In genomic region chr12:47808049-47808448, GRCh38 we compare ENCODE assay signal across 8 cellular contexts. TPM values are rescaled to one million over a fixed set of nuclear protein-coding genes. Genes with fewer than 3 reads are reported as not detected.
DNase-seq lines count a peak whose midpoint lies in the region; ATAC-seq, FAIRE-seq and TF ChIP-seq lines count a peak whose summit lies in the region.

No MANE protein-coding gene starts in this region.

- intact Hi-C loops in mucosa of descending colon (cut with DNase I, micrococcal nuclease): no loop called here

- peak overlapping the region; percentile 97 for H3K27ac Mint-ChIP-seq in stimulated activated memory B cell treated with anti-CD40 and anti-IgM and Interleukin-4, amounts not matched to agents 10 μg/mL and 1 μg/mL and 100 μg/mL, for 72 hours

- peaks cover 98% of the 10 kb centered on the region for H3K4me1 Mint-ChIP-seq in stimulated activated memory B cell treated with anti-CD40 and anti-IgM and Interleukin-4, amounts not matched to agents 10 μg/mL and 1 μg/mL and 100 μg/mL, for 72 hours

- H3K4me1 ChIP-seq in mucosa of descending colon (ENCODE audit: low read depth): peaks cover 73% of the 10 kb centered on the region

- peak overlapping the region; percentile 56 for H3K27ac ChIP-seq in angular gyrus (ENCODE audit: low read depth, low read length)

- no peak for TF ChIP-seq POLR2A in H54 (IDR thresholded peaks at IDR 0.05; ENCODE audit: low read depth, low read length)

- H3K4me3 Mint-ChIP-seq in stimulated activated memory B cell treated with anti-CD40 and anti-IgM and Interleukin-4, amounts not matched to agents 10 μg/mL and 1 μg/mL and 100 μg/mL, for 72 hours: peak overlapping the region; percentile 64

- H3K27me3 Mint-ChIP-seq in stimulated activated memory B cell treated with anti-CD40 and anti-IgM and Interleukin-4, amounts not matched to agents 10 μg/mL and 1 μg/mL and 100 μg/mL, for 72 hours: no peaks in the 10 kb centered on the region

- no peak for TF ChIP-seq CTCF in mucosa of descending colon (IDR thresholded peaks at IDR 0.05)

- H3K36me3 ChIP-seq in mucosa of descending colon (ENCODE audit: low read depth): no peaks in the 10 kb centered on the region

- peak; percentile 27 for DNase-seq in EL
- peak; percentile 67 for DNase-seq in T follicular helper cell (ENCODE audit: low read depth)
- peak; percentile 70 to 90 (median 71) for DNase-seq in mucosa of descending colon
- DNase-seq in GM19240 (ENCODE audit: insufficient read length, low spot score): no peak
- DNase-seq in H54 (ENCODE audit: insufficient read length, low spot score): no peak

- H3K36me3 Mint-ChIP-seq in stimulated activated memory B cell treated with anti-CD40 and anti-IgM and Interleukin-4, amounts not matched to agents 10 μg/mL and 1 μg/mL and 100 μg/mL, for 72 hours: peaks cover 15% of the 10 kb centered on the region

- FAIRE-seq in H54 (lab: Jason Lieb, UNC): no peak

- ATAC-seq in HG02678 (IDR thresholded peaks at IDR 0.05; ENCODE audit: unreplicated experiment): peak; percentile 34
- ATAC-seq in mucosa of descending colon: peak; percentile 37
- peak; percentile 66 for ATAC-seq in stimulated activated memory B cell treated with anti-CD40 and anti-IgM and Interleukin-4, amounts not matched to agents 10 μg/mL and 1 μg/mL and 100 μg/mL, for 72 hours

- H3K4me3 ChIP-seq in mucosa of descending colon: no peak overlapping the region

- H3K9me3 Mint-ChIP-seq in stimulated activated memory B cell treated with anti-CD40 and anti-IgM and Interleukin-4, amounts not matched to agents 10 μg/mL and 1 μg/mL and 100 μg/mL, for 72 hours: no peaks in the 10 kb centered on the region

- H3K9me3 ChIP-seq in mucosa of descending colon: no peaks in the 10 kb centered on the region

RNA-seq across cellular contexts. Expression of gene HDAC7, which starts 11.7 kb away (rescaled TPM):
- 10 to 100 TPM; 19.5 to 67.4 (median 33.2) TPM for total RNA-seq in mucosa of descending colon

RNA-seq across cellular contexts. Expression of gene SLC48A1, which starts 35.0 kb away (rescaled TPM):
- total RNA-seq in mucosa of descending colon: 10 to 100 TPM; 17.2 to 35.4 (median 19.1) TPM

RNA-seq across cellular contexts. Expression of gene RAPGEF3, which starts 49.4 kb away (rescaled TPM):
- 10 to 100 TPM in 2 of 3 donors, 1 to 10 TPM in 1; 9.5 to 15.6 (median 11.4) TPM for total RNA-seq in mucosa of descending colon

Comparison
In these comparisons a context has a peak if more than half of its experiments do, and no peak if none do; other contexts are left out.
1. DNase-seq: peak in EL (single experiment), T follicular helper cell (single experiment) and mucosa of descending colon (3 of 3); none in GM19240 (single experiment) and H54 (single experiment).
2. Peak in every context shown above with its lines, with median percentiles within 50 percentile points of each other: ATAC-seq.